In the genomic region with DNA sequence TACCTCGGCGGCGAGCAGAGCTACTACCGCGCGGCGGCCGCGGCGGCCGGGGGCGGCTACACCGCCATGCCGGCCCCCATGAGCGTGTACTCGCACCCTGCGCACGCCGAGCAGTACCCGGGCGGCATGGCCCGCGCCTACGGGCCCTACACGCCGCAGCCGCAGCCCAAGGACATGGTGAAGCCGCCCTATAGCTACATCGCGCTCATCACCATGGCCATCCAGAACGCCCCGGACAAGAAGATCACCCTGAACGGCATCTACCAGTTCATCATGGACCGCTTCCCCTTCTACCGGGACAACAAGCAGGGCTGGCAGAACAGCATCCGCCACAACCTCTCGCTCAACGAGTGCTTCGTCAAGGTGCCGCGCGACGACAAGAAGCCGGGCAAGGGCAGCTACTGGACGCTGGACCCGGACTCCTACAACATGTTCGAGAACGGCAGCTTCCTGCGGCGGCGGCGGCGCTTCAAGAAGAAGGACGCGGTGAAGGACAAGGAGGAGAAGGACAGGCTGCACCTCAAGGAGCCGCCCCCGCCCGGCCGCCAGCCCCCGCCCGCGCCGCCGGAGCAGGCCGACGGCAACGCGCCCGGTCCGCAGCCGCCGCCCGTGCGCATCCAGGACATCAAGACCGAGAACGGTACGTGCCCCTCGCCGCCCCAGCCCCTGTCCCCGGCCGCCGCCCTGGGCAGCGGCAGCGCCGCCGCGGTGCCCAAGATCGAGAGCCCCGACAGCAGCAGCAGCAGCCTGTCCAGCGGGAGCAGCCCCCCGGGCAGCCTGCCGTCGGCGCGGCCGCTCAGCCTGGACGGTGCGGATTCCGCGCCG, we compare ENCODE assay signal across 8 cellular contexts. TPM values are rescaled to one million over a fixed set of nuclear protein-coding genes. Genes with fewer than 3 reads are reported as not detected.
DNase-seq lines count a peak whose midpoint lies in the region; ATAC-seq and TF ChIP-seq lines count a peak whose summit lies in the region.

No MANE protein-coding gene starts in this region.

- H2BK15ac ChIP-seq in neuronal stem cell (ENCODE audit: low read length): peak overlapping the region; percentile 26

- H3K36me3 ChIP-seq in ES-I3 (ENCODE audit: insufficient read depth, low read length) (no peaks in the 10 kb centered on the region), SJSA1 (peaks cover 49% of the 10 kb centered on the region), neuronal stem cell (replicated peaks in 1 of 2; ENCODE audit: control insufficient read depth in 2 of 2, insufficient read depth in 2 of 2, low read length in 2 of 2) (no peaks in the 10 kb centered on the region)

- CTCF ChIA-PET in HEK293T (lab: Yijun Ruan, JAX): interaction anchor here (0.6 to 0.8 kb wide), 2 partner anchors 14 to 415 kb away, joined by 3 to 4 read pairs; no protein-coding TSS in a partner anchor

- H4K8ac ChIP-seq in neuronal stem cell (ENCODE audit: low read depth, low read length): no peak overlapping the region

- H2BK12ac ChIP-seq in neuronal stem cell (ENCODE audit: low read length): no peak overlapping the region

- H3K9ac ChIP-seq in ES-I3 (ENCODE audit: low read depth, low read length): peak overlapping the region; percentile 37; the same call in 1 of the 2 replicates
- H3K9ac ChIP-seq in neuronal stem cell (ENCODE audit: low read depth, low read length, poor library complexity): peak overlapping the region; percentile 70

- H3K27ac ChIP-seq in SJSA1: peak overlapping the region; percentile 77
- no peak overlapping the region for H3K27ac ChIP-seq in neuronal stem cell (replicated peaks; ENCODE audit: low read length)

- H3K23ac ChIP-seq in neuronal stem cell (ENCODE audit: low read depth, low read length, poor library complexity): peak overlapping the region; percentile 89

- no peaks in the 10 kb centered on the region for H3K27me3 ChIP-seq in SJSA1 (replicated peaks)
- H3K27me3 ChIP-seq in neuronal stem cell (ENCODE audit: control insufficient read depth in 3 of 3, insufficient read depth in 3 of 3, low read depth in 1 of 3, low read length in 3 of 3): peaks cover 57 to 87% (median 76%) of the 10 kb centered on the region in 3 experiments

- no peak overlapping the region for H2BK5ac ChIP-seq in neuronal stem cell (ENCODE audit: low read length)

- peak overlapping the region; percentile 90 for H3K18ac ChIP-seq in neuronal stem cell (ENCODE audit: low read length)

- no CpG with 5 or more reads among the region's 101 CpGs for WGBS in neuronal stem cell (ENCODE audit: extremely low coverage in 2 of 2, insufficient read length in 2 of 2, insufficient replicate concordance in 1 of 2), 2 donors

- H3K4me1 ChIP-seq in ES-I3 (ENCODE audit: insufficient read depth, low read length): peaks cover 10% of the 10 kb centered on the region; the same call in 1 of the 2 replicates
- peaks cover 29% of the 10 kb centered on the region for H3K4me1 ChIP-seq in SJSA1 (replicated peaks)
- H3K4me1 ChIP-seq in neuronal stem cell (ENCODE audit: control insufficient read depth in 2 of 2, insufficient read depth in 1 of 2, low read depth in 1 of 2, low read length in 2 of 2): peaks cover 26 to 27% of the 10 kb centered on the region in 2 donors

- no peak for TF ChIP-seq CTCF in epithelial cell of proximal tubule (conservative IDR thresholded peaks at IDR 0.05; ENCODE audit: low read depth, low read length)

- H4K91ac ChIP-seq in neuronal stem cell (ENCODE audit: low read depth, low read length, poor library complexity): no peak overlapping the region

- H3K9me3 ChIP-seq in ES-I3 (ENCODE audit: control insufficient read depth, insufficient read depth, low read length) (no peaks in the 10 kb centered on the region), SJSA1 (replicated peaks) (no peaks in the 10 kb centered on the region), neuronal stem cell (replicated peaks in 1 of 2; ENCODE audit: control insufficient read depth in 2 of 2, insufficient read depth in 1 of 2, low read depth in 1 of 2, low read length in 2 of 2) (no peaks in the 10 kb centered on the region)

- peak overlapping the region; percentile 92 for H2AFZ ChIP-seq in neuronal stem cell (ENCODE audit: low read length)

- no peak for ATAC-seq in GM19455 (IDR thresholded peaks at IDR 0.05; ENCODE audit: unreplicated experiment)
- ATAC-seq in HG03025 (IDR thresholded peaks at IDR 0.05; ENCODE audit: low FRiP score, unreplicated experiment): no peak

- H3K4ac ChIP-seq in neuronal stem cell (ENCODE audit: low read length): no peak overlapping the region

- peaks cover 5% of the 10 kb centered on the region for H3K79me1 ChIP-seq in neuronal stem cell (ENCODE audit: low read depth, low read length)

- POLR2A ChIA-PET in HEK293T (lab: Yijun Ruan, JAX): interaction anchor here (0.8 to 7.0 kb wide), 21 partner anchors 8 to 228 kb away, joined by 3 to 70 read pairs (median 5); no protein-coding TSS in a partner anchor

- H3K4me2 ChIP-seq in neuronal stem cell (ENCODE audit: insufficient read depth, low read length, poor library complexity, severe bottlenecking): peak overlapping the region; percentile 96

- H3K4me3 ChIP-seq in SJSA1 (peak overlapping the region; percentile 88), epithelial cell of proximal tubule (ENCODE audit: low read depth, low read length) (peak overlapping the region; percentile 81), neuronal stem cell (ENCODE audit: low read length in 2 of 2) (peak overlapping the region; percentile 64 to 81)

- DNase-seq in HEK293T (ENCODE audit: extremely low spot score) (no peak), SJSA1 (ENCODE audit: low read depth in 1 of 2, low spot score in 2 of 2) (peak in 1 of 2 experiments; percentile 73), epithelial cell of proximal tubule (ENCODE audit: low read depth) (no peak), neuronal stem cell (ENCODE audit: low spot score) (no peak), activated gamma-delta T cell treated with Interleukin-2 at 50 U/mL for 16 hours (no peak)

- H3K14ac ChIP-seq in neuronal stem cell (ENCODE audit: low read length): peak overlapping the region; percentile 21

- H2BK120ac ChIP-seq in neuronal stem cell (ENCODE audit: low read depth, low read length): no peak overlapping the region

- H2AK5ac ChIP-seq in neuronal stem cell (ENCODE audit: low read depth, low read length): peak overlapping the region; percentile 37

TF ChIP-seq in HEK293T, 16 proteins besides CTCF, POLR2A, EP300 and RAD21:
- peak; percentile 11; the same call in 1 of the 2 replicates for TF ChIP-seq LEF1 (IDR thresholded peaks at IDR 0.05; ENCODE audit: borderline replicate concordance)
- no peak for TF ChIP-seq ELF4 (IDR thresholded peaks at IDR 0.05)
TF ChIP-seq in HEK293T: peak in this region for 1.

RNA-seq across cellular contexts. Expression of gene FOXC1, which starts 1.0 kb away (rescaled TPM):
- 16.0 and 21.0 TPM in 2 replicates for total RNA-seq in SJSA1 (2014; rRNA removed; shearing (Covaris generic))
- total RNA-seq in epithelial cell of proximal tubule: 18.6 and 27.7 TPM in 2 replicates
- 0.52 TPM for polyA plus RNA-seq in neuronal stem cell (2013, experiment 1 of 2)
- 0.53 TPM for polyA plus RNA-seq in neuronal stem cell (2013, experiment 2 of 2)
